1 cellular context compared by ENCODE assay signal in the genomic region with DNA sequence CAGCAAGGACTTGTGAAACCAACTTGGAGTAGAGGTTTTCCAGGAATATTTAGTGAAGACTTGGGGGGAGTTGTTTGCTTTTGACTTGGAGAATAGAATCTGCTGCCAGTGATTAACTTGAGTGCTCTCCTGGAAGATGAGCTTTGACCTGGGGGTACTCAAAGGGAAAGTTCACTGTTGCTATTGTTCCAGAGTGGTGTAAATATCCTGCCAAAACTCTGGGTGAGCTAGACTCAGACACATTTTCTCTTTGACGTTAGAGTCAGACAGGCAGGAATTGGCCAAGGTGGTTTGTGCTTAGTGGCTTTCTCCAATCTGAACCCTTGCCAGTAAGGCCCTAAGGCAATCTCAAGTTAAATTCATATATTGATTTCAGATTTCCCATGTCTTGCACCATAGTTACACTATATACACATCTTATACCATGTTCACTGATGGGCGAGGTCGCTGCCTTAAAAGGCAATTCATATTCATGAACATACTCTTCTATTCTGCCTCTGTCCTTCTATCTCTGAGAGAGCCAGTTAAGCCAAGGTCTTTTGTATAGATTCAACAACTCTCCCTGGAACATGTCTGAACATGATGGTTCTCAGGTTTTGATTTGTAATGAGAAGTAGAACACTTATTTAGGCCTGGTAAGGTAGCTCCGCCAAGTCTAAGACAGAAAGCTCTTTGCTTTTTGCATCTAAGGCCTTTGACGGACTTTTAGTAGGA.
TF ChIP-seq lines count a peak whose summit lies in the region.

No MANE protein-coding gene starts in this region.

TF ChIP-seq in HepG2, 621 proteins besides CTCF, POLR2A, EP300 and RAD21 (continued from another document):
- TF ChIP-seq ZNF75D (CRISPR knock-in tag; IDR thresholded peaks at IDR 0.05; ENCODE audit: borderline replicate concordance) = no peak
- TF ChIP-seq SUZ12 (IDR thresholded peaks at IDR 0.05; ENCODE audit: low read depth, low read length) = no peak
- TF ChIP-seq ZNF782 (CRISPR knock-in tag; IDR thresholded peaks at IDR 0.05; ENCODE audit: borderline replicate concordance) = no peak
- no peak for TF ChIP-seq GATA4 (IDR thresholded peaks at IDR 0.05; ENCODE audit: borderline replicate concordance, low read depth)
- TF ChIP-seq, protein P1, sequence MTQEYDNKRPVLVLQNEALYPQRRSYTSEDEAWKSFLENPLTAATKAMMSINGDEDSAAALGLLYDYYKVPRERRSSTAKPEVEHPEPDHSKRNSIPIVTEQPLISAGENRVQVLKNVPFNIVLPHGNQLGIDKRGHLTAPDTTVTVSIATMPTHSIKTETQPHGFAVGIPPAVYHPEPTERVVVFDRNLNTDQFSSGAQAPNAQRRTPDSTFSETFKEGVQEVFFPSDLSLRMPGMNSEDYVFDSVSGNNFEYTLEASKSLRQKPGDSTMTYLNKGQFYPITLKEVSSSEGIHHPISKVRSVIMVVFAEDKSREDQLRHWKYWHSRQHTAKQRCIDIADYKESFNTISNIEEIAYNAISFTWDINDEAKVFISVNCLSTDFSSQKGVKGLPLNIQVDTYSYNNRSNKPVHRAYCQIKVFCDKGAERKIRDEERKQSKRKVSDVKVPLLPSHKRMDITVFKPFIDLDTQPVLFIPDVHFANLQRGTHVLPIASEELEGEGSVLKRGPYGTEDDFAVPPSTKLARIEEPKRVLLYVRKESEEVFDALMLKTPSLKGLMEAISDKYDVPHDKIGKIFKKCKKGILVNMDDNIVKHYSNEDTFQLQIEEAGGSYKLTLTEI (CRISPR knock-in tag; conservative IDR thresholded peaks at IDR 0.05) = no peak
- no peak for TF ChIP-seq FOSL1 (CRISPR knock-in tag; IDR thresholded peaks at IDR 0.05; ENCODE audit: borderline replicate concordance)
- TF ChIP-seq, protein P2, sequence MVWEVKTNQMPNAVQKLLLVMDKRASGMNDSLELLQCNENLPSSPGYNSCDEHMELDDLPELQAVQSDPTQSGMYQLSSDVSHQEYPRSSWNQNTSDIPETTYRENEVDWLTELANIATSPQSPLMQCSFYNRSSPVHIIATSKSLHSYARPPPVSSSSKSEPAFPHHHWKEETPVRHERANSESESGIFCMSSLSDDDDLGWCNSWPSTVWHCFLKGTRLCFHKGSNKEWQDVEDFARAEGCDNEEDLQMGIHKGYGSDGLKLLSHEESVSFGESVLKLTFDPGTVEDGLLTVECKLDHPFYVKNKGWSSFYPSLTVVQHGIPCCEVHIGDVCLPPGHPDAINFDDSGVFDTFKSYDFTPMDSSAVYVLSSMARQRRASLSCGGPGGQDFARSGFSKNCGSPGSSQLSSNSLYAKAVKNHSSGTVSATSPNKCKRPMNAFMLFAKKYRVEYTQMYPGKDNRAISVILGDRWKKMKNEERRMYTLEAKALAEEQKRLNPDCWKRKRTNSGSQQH (CRISPR knock-in tag; IDR thresholded peaks at IDR 0.05; ENCODE audit: low read depth) = peak; percentile 80; the same call in 1 of the 2 replicates
- TF ChIP-seq, protein P3, sequence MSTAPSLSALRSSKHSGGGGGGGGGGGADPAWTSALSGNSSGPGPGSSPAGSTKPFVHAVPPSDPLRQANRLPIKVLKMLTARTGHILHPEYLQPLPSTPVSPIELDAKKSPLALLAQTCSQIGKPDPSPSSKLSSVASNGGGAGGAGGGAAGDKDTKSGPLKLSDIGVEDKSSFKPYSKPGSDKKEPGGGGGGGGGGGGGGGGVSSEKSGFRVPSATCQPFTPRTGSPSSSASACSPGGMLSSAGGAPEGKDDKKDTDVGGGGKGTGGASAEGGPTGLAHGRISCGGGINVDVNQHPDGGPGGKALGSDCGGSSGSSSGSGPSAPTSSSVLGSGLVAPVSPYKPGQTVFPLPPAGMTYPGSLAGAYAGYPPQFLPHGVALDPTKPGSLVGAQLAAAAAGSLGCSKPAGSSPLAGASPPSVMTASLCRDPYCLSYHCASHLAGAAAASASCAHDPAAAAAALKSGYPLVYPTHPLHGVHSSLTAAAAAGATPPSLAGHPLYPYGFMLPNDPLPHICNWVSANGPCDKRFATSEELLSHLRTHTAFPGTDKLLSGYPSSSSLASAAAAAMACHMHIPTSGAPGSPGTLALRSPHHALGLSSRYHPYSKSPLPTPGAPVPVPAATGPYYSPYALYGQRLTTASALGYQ (CRISPR knock-in tag; IDR thresholded peaks at IDR 0.05) = no peak
- TF ChIP-seq, protein P4, sequence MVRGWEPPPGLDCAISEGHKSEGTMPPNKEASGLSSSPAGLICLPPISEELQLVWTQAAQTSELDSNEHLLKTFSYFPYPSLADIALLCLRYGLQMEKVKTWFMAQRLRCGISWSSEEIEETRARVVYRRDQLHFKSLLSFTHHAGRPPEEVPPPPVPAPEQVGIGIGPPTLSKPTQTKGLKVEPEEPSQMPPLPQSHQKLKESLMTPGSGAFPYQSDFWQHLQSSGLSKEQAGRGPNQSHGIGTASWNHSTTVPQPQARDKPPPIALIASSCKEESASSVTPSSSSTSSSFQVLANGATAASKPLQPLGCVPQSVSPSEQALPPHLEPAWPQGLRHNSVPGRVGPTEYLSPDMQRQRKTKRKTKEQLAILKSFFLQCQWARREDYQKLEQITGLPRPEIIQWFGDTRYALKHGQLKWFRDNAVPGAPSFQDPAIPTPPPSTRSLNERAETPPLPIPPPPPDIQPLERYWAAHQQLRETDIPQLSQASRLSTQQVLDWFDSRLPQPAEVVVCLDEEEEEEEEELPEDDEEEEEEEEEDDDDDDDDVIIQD (CRISPR knock-in tag; IDR thresholded peaks at IDR 0.05; ENCODE audit: low read depth) = peak; percentile 94; the same call in 1 of the 2 replicates
- no peak for TF ChIP-seq SRY (CRISPR knock-in tag; IDR thresholded peaks at IDR 0.05)
- peak; percentile 90 for TF ChIP-seq NCOR1 (IDR thresholded peaks at IDR 0.05; ENCODE audit: borderline replicate concordance, low read length)
- TF ChIP-seq MYNN (CRISPR knock-in tag; IDR thresholded peaks at IDR 0.05; ENCODE audit: low read depth) = no peak
- TF ChIP-seq KDM3A (CRISPR knock-in tag; IDR thresholded peaks at IDR 0.05; ENCODE audit: low read depth) = no peak
- peak; percentile 39; the same call in 1 of the 2 replicates for TF ChIP-seq TBX2 (CRISPR knock-in tag; IDR thresholded peaks at IDR 0.05; ENCODE audit: borderline replicate concordance)
- no peak for TF ChIP-seq MEIS2 (CRISPR knock-in tag; IDR thresholded peaks at IDR 0.05)
- TF ChIP-seq ZFAT (CRISPR knock-in tag; conservative IDR thresholded peaks at IDR 0.05) = peak; percentile 92
- TF ChIP-seq, protein P5, sequence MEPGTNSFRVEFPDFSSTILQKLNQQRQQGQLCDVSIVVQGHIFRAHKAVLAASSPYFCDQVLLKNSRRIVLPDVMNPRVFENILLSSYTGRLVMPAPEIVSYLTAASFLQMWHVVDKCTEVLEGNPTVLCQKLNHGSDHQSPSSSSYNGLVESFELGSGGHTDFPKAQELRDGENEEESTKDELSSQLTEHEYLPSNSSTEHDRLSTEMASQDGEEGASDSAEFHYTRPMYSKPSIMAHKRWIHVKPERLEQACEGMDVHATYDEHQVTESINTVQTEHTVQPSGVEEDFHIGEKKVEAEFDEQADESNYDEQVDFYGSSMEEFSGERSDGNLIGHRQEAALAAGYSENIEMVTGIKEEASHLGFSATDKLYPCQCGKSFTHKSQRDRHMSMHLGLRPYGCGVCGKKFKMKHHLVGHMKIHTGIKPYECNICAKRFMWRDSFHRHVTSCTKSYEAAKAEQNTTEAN (CRISPR knock-in tag; conservative IDR thresholded peaks at IDR 0.05) = no peak
- peak; percentile 74; the same call in 1 of the 2 replicates for TF ChIP-seq NFIC (IDR thresholded peaks at IDR 0.05; ENCODE audit: low read length)
- TF ChIP-seq TOE1 (CRISPR knock-in tag; IDR thresholded peaks at IDR 0.05) = no peak
- TF ChIP-seq ZNF253 (CRISPR knock-in tag; IDR thresholded peaks at IDR 0.05; ENCODE audit: borderline replicate concordance) = no peak
- TF ChIP-seq, protein P6, sequence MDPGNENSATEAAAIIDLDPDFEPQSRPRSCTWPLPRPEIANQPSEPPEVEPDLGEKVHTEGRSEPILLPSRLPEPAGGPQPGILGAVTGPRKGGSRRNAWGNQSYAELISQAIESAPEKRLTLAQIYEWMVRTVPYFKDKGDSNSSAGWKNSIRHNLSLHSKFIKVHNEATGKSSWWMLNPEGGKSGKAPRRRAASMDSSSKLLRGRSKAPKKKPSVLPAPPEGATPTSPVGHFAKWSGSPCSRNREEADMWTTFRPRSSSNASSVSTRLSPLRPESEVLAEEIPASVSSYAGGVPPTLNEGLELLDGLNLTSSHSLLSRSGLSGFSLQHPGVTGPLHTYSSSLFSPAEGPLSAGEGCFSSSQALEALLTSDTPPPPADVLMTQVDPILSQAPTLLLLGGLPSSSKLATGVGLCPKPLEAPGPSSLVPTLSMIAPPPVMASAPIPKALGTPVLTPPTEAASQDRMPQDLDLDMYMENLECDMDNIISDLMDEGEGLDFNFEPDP (CRISPR knock-in tag; conservative IDR thresholded peaks at IDR 0.05) = 0 out of 2 replicates have a peak, but pooled peaks have one; percentile 61
- no peak for TF ChIP-seq ZNF274 (CRISPR knock-in tag; IDR thresholded peaks at IDR 0.05)
- TF ChIP-seq TBL1XR1 (IDR thresholded peaks at IDR 0.05; ENCODE audit: borderline replicate concordance, low read length, partially characterized antibody) = peak; percentile 63
- TF ChIP-seq, protein P7, sequence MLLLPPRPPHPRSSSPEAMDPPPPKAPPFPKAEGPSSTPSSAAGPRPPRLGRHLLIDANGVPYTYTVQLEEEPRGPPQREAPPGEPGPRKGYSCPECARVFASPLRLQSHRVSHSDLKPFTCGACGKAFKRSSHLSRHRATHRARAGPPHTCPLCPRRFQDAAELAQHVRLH (CRISPR knock-in tag; IDR thresholded peaks at IDR 0.05; ENCODE audit: borderline replicate concordance, low read depth) = 0 out of 2 replicates have a peak, but pooled peaks have one; percentile 26
- TF ChIP-seq, protein P8, sequence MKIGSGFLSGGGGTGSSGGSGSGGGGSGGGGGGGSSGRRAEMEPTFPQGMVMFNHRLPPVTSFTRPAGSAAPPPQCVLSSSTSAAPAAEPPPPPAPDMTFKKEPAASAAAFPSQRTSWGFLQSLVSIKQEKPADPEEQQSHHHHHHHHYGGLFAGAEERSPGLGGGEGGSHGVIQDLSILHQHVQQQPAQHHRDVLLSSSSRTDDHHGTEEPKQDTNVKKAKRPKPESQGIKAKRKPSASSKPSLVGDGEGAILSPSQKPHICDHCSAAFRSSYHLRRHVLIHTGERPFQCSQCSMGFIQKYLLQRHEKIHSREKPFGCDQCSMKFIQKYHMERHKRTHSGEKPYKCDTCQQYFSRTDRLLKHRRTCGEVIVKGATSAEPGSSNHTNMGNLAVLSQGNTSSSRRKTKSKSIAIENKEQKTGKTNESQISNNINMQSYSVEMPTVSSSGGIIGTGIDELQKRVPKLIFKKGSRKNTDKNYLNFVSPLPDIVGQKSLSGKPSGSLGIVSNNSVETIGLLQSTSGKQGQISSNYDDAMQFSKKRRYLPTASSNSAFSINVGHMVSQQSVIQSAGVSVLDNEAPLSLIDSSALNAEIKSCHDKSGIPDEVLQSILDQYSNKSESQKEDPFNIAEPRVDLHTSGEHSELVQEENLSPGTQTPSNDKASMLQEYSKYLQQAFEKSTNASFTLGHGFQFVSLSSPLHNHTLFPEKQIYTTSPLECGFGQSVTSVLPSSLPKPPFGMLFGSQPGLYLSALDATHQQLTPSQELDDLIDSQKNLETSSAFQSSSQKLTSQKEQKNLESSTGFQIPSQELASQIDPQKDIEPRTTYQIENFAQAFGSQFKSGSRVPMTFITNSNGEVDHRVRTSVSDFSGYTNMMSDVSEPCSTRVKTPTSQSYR (CRISPR knock-in tag; IDR thresholded peaks at IDR 0.05; ENCODE audit: borderline replicate concordance) = peak; percentile 26; the same call in 1 of the 2 replicates
- TF ChIP-seq, protein P9, sequence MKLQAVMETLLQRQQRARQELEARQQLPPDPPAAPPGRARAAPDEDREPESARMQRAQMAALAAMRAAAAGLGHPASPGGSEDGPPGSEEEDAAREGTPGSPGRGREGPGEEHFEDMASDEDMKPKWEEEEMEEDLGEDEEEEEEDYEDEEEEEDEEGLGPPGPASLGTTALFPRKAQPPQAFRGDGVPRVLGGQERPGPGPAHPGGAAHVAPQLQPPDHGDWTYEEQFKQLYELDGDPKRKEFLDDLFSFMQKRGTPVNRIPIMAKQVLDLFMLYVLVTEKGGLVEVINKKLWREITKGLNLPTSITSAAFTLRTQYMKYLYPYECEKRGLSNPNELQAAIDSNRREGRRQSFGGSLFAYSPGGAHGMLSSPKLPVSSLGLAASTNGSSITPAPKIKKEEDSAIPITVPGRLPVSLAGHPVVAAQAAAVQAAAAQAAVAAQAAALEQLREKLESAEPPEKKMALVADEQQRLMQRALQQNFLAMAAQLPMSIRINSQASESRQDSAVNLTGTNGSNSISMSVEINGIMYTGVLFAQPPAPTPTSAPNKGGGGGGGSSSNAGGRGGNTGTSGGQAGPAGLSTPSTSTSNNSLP (IDR thresholded peaks at IDR 0.05; ENCODE audit: low read depth, low read length) = no peak
- TF ChIP-seq KDM4B (CRISPR knock-in tag; IDR thresholded peaks at IDR 0.05) = peak; percentile 20; the same call in 1 of the 2 replicates
- TF ChIP-seq FOXO1 (CRISPR knock-in tag; IDR thresholded peaks at IDR 0.05) = peak; percentile 52; the same call in 1 of the 2 replicates
- no peak for TF ChIP-seq IKZF1 (IDR thresholded peaks at IDR 0.05)
- TF ChIP-seq IRF2 (CRISPR knock-in tag; IDR thresholded peaks at IDR 0.05) = peak; percentile 56
- TF ChIP-seq MED1 (CRISPR knock-in tag; IDR thresholded peaks at IDR 0.05) = peak; percentile 68
- TF ChIP-seq HDAC2 (CRISPR knock-in tag; IDR thresholded peaks at IDR 0.05) = peak; percentile 67; the same call in 1 of the 2 replicates
